ENCODE assay signal across 20 cellular contexts in genomic region chr15:20346082-20346805, GRCh38.
DNase-seq lines count a peak whose midpoint lies in the region; ATAC-seq and TF ChIP-seq lines count a peak whose summit lies in the region.
"Had no signal": no experiment of that assay in that cellular context is flagged by ENCODE, and none has a peak within 500 bp of the region (broad histone marks: within the 10 kb centered on the region; RNA-seq: fewer than 3 reads in every experiment).

No MANE protein-coding gene starts in this region.

- CTCF ChIA-PET in activated CD4-positive, alpha-beta T cell treated with anti-CD3 and anti-CD28 coated beads for 36 hours (lab: Charles Lee): interaction anchor here (0.9 to 1.3 kb wide), 4 partner anchors 8 to 1875 kb away, joined by 3 to 4 read pairs (median 4); no protein-coding TSS in a partner anchor

- H3K9me3 ChIP-seq in MM.1S (replicated peaks; ENCODE audit: insufficient read depth, low read length): no peaks in the 10 kb centered on the region
- peaks cover 2% of the 10 kb centered on the region for H3K9me3 ChIP-seq in right cardiac atrium (ENCODE audit: control insufficient read depth, low read length)
- H3K9me3 ChIP-seq in suprapubic skin: peaks cover 20% of the 10 kb centered on the region

- no peak overlapping the region for H3K4me3 Mint-ChIP-seq in activated CD4-positive, alpha-beta T cell treated with anti-CD3 and anti-CD28 coated beads for 36 hours
- H3K4me3 Mint-ChIP-seq: activated naive CD8-positive, alpha-beta T cell; memory B cell; natural killer cell had no signal

- no peaks in the 10 kb centered on the region for H3K27me3 Mint-ChIP-seq in activated CD4-positive, alpha-beta T cell treated with anti-CD3 and anti-CD28 coated beads for 36 hours

- H3K79me2 ChIP-seq in MM.1S (ENCODE audit: low read length): no peaks in the 10 kb centered on the region

- intact Hi-C loops in activated CD4-positive, alpha-beta T cell treated with anti-CD3 and anti-CD28 coated beads for 36 hours (cut with DNase I, micrococcal nuclease): loop anchor here in 1 of 2 experiments (5.0 kb wide), 1 partner anchor 41 kb away; no protein-coding TSS in a partner anchor
- intact Hi-C loops in right cardiac atrium (cut with DNase I): no loop called here

- no peak overlapping the region for H3K4me3 ChIP-seq in MM.1S (ENCODE audit: low read length)
- H3K4me3 ChIP-seq in right cardiac atrium (ENCODE audit: low read length): no peak overlapping the region
- no peak overlapping the region for H3K4me3 ChIP-seq in suprapubic skin

- no peak overlapping the region for H3K4me2 ChIP-seq in MM.1S (ENCODE audit: low read depth, low read length)

- H3K27ac ChIP-seq in MM.1S (ENCODE audit: low read length) (no peak overlapping the region), right cardiac atrium (ENCODE audit: low read length) (no peak overlapping the region), suprapubic skin (no peak overlapping the region)
- H3K27ac ChIP-seq: 22Rv1, C4-2B had no signal

- H3K36me3 Mint-ChIP-seq in activated CD4-positive, alpha-beta T cell treated with anti-CD3 and anti-CD28 coated beads for 36 hours (ENCODE audit: low read depth): no peaks in the 10 kb centered on the region
- H3K36me3 Mint-ChIP-seq: activated naive CD8-positive, alpha-beta T cell; memory B cell; natural killer cell had no signal

- POLR2A ChIA-PET in activated CD4-positive, alpha-beta T cell treated with anti-CD3 and anti-CD28 coated beads for 36 hours (lab: Charles Lee): no interaction called here

- H3K36me3 ChIP-seq in MM.1S (replicated peaks; ENCODE audit: insufficient read depth, low read length): no peaks in the 10 kb centered on the region
- no peaks in the 10 kb centered on the region for H3K36me3 ChIP-seq in suprapubic skin

- DNase-seq in activated CD4-positive, alpha-beta T cell treated with anti-CD3 and anti-CD28 coated beads for 36 hours: peak; percentile 31
- DNase-seq in activated CD4-positive, alpha-beta T cell treated with anti-CD3 and anti-CD28 coated beads, Interleukin-2, amount 50 U/mL, for 48 hours: no peak
- DNase-seq in MM.1S: peak; percentile 5
- peak in 2 of 3 donors; percentile 43 to 46 for DNase-seq in right cardiac atrium
- peak; percentile 46 to 74 for DNase-seq in suprapubic skin (ENCODE audit: low spot score in 2 of 2)
- no peak for DNase-seq in retina
- DNase-seq in activated CD4-positive, CD25-positive, alpha-beta regulatory T cell treated with anti-CD3 and anti-CD28 coated beads, Interleukin-2, amount 50 U/mL, for 72 hours: no peak
- DNase-seq: activated T-cell treated with anti-CD3 and anti-CD28 coated beads for 4 hours; DMS79; effector CD8-positive, alpha-beta T cell; natural killer cell; NCI-H69; PC-3; stimulated activated CD4-positive, alpha-beta T cell treated with anti-CD3 and anti-CD28 coated beads, Interleukin-1b, Interleukin-23, amount 100 ng/mL, for 48 hours; SW 1271 had no signal

- no peak overlapping the region for H3K9ac ChIP-seq in MM.1S (ENCODE audit: low read length)

- WGBS in right cardiac atrium: 47% methylated on average over 4 of the region's 4 CpGs
- 55% methylated on average over 4 of the region's 4 CpGs for WGBS in suprapubic skin

- H3K9me2 ChIP-seq in MM.1S (replicated peaks; ENCODE audit: insufficient read depth, low read length): no peaks in the 10 kb centered on the region

- H3K27me3 ChIP-seq in MM.1S (replicated peaks; ENCODE audit: insufficient read depth, low read length): no peaks in the 10 kb centered on the region
- no peaks in the 10 kb centered on the region for H3K27me3 ChIP-seq in right cardiac atrium (ENCODE audit: control insufficient read depth, insufficient read depth)
- H3K27me3 ChIP-seq in suprapubic skin: no peaks in the 10 kb centered on the region

- H3K9me3 Mint-ChIP-seq in activated CD4-positive, alpha-beta T cell treated with anti-CD3 and anti-CD28 coated beads for 36 hours (ENCODE audit: low read depth): no peaks in the 10 kb centered on the region
- H3K9me3 Mint-ChIP-seq: memory B cell, natural killer cell had no signal

- TF ChIP-seq CTCF in MM.1S (IDR thresholded peaks at IDR 0.05; ENCODE audit: low read length): no peak
- TF ChIP-seq CTCF in suprapubic skin (IDR thresholded peaks at IDR 0.05): no peak

- H4K20me1 ChIP-seq in MM.1S (ENCODE audit: insufficient read depth, low read length): no peaks in the 10 kb centered on the region

- H3K4me1 Mint-ChIP-seq in activated CD4-positive, alpha-beta T cell treated with anti-CD3 and anti-CD28 coated beads for 36 hours: no peaks in the 10 kb centered on the region
- H3K4me1 Mint-ChIP-seq: memory B cell had no signal

- no peak overlapping the region for H3K27ac Mint-ChIP-seq in activated CD4-positive, alpha-beta T cell treated with anti-CD3 and anti-CD28 coated beads for 36 hours
- H3K27ac Mint-ChIP-seq: activated naive CD8-positive, alpha-beta T cell; memory B cell; natural killer cell had no signal

- TF ChIP-seq EP300 in suprapubic skin (IDR thresholded peaks at IDR 0.05): no peak

- ATAC-seq in activated CD4-positive, alpha-beta T cell treated with anti-CD3 and anti-CD28 coated beads for 36 hours: peak; percentile 31
- ATAC-seq in right cardiac atrium: no peak
- no peak for ATAC-seq in HG02973 (IDR thresholded peaks at IDR 0.05; ENCODE audit: unreplicated experiment)
- ATAC-seq: PC-3 had no signal

- no peaks in the 10 kb centered on the region for H3K4me1 ChIP-seq in MM.1S (ENCODE audit: low read length)
- H3K4me1 ChIP-seq in right cardiac atrium (ENCODE audit: control insufficient read depth, insufficient read depth, low read length): no peaks in the 10 kb centered on the region
- no peaks in the 10 kb centered on the region for H3K4me1 ChIP-seq in suprapubic skin

- no peak for TF ChIP-seq POLR2A in suprapubic skin (IDR thresholded peaks at IDR 0.05)

- H3F3A ChIP-seq in MM.1S (ENCODE audit: insufficient read depth, low read length): no peaks in the 10 kb centered on the region

- H2AFZ ChIP-seq in MM.1S (ENCODE audit: low read length): no peak overlapping the region

Comparison
In these comparisons a context has a peak if more than half of its experiments do, and no peak if none do; other contexts are left out.
1. DNase-seq: peak in activated CD4-positive, alpha-beta T cell treated with anti-CD3 and anti-CD28 coated beads for 36 hours (single experiment), MM.1S (single experiment), right cardiac atrium (2 of 3) and suprapubic skin (2 of 2); none in activated CD4-positive, alpha-beta T cell treated with anti-CD3 and anti-CD28 coated beads, Interleukin-2, amount 50 U/mL, for 48 hours (0 of 2), retina (single experiment) and activated CD4-positive, CD25-positive, alpha-beta regulatory T cell treated with anti-CD3 and anti-CD28 coated beads, Interleukin-2, amount 50 U/mL, for 72 hours (single experiment).